In the genomic region with DNA sequence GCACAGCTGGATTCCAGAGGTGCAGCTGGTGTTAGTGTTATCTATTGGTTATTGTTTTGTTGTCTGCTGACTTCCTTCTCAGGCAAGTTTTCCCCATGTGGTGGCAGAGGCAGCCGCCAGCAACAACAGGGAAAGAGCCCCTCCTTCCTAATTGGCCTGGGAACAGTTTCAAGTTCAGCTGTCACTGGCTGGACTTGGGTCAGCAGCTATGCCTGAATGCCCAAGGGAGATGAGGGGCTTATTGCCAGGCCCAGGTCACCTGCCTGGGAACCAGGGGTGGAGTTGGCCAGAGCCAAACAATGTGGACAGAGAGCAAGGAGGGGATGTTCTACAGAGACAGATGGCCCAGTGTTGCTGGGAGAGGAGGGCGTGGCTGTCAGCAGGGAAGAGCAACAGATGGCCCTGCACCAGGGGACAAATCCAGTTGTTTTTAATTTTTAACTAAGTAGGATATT, we compare ENCODE assay signal across 8 cellular contexts. TPM values are rescaled to one million over a fixed set of nuclear protein-coding genes. Genes with fewer than 3 reads are reported as not detected.
A peak's percentile ranks its signal among the peaks of the same experiment; 100 is the strongest.
DNase-seq lines count a peak whose midpoint lies in the region; ATAC-seq and TF ChIP-seq lines count a peak whose summit lies in the region.

No MANE protein-coding gene starts in this region.

- DNase-seq in DMS79 treated with DMSO at 0.1 percent for 48 hours (lab: John Stamatoyannopoulos, UW) (peak; percentile 22), DMS79 (lab: John Stamatoyannopoulos, UW) (no peak), hepatocyte (ENCODE audit: low spot score) (peak; percentile 30), T1000 (lab: John Stamatoyannopoulos, UW) (no peak), immature natural killer cell (no peak)

- no peaks in the 10 kb centered on the region for H3K27me3 ChIP-seq in hepatocyte

- no peak for ATAC-seq in activated T-helper 17 cell treated with anti-CD3 and anti-CD28 coated beads, Interleukin-2, amount 50 U/mL, for 72 hours (replicated peaks)
- no peak for ATAC-seq in HG03460 (IDR thresholded peaks at IDR 0.05; ENCODE audit: unreplicated experiment)

- peaks cover 33% of the 10 kb centered on the region for H3K4me1 Mint-ChIP-seq in activated T-helper 17 cell treated with anti-CD3 and anti-CD28 coated beads, Interleukin-2, amount 50 U/mL, for 72 hours
- peaks cover 4 to 16% of the 10 kb centered on the region in 2 donors for H3K4me1 Mint-ChIP-seq in immature natural killer cell

- H3K36me3 ChIP-seq in hepatocyte (replicated peaks; ENCODE audit: insufficient read depth, low read depth): no peaks in the 10 kb centered on the region

- no peak overlapping the region for H3K4me3 ChIP-seq in hepatocyte
- H3K4me3 ChIP-seq in skin epidermis: no peak overlapping the region

- no peaks in the 10 kb centered on the region for H3K27me3 Mint-ChIP-seq in activated T-helper 17 cell treated with anti-CD3 and anti-CD28 coated beads, Interleukin-2, amount 50 U/mL, for 72 hours
- no peaks in the 10 kb centered on the region for H3K27me3 Mint-ChIP-seq in immature natural killer cell (ENCODE audit: low read depth in 3 of 3)

- H3K36me3 Mint-ChIP-seq in activated T-helper 17 cell treated with anti-CD3 and anti-CD28 coated beads, Interleukin-2, amount 50 U/mL, for 72 hours (ENCODE audit: low read depth): peaks cover 17% of the 10 kb centered on the region
- no peaks in the 10 kb centered on the region for H3K36me3 Mint-ChIP-seq in immature natural killer cell

- H4K20me1 ChIP-seq in hepatocyte (ENCODE audit: insufficient read depth, poor library complexity, severe bottlenecking): no peaks in the 10 kb centered on the region

- no peaks in the 10 kb centered on the region for H3K9me3 Mint-ChIP-seq in activated T-helper 17 cell treated with anti-CD3 and anti-CD28 coated beads, Interleukin-2, amount 50 U/mL, for 72 hours
- H3K9me3 Mint-ChIP-seq in immature natural killer cell: no peaks in the 10 kb centered on the region

- no peak overlapping the region for H3K4me2 ChIP-seq in hepatocyte

- no peak for TF ChIP-seq CTCF in hepatocyte (IDR thresholded peaks at IDR 0.05; ENCODE audit: poor library complexity)

- H3K27ac Mint-ChIP-seq in activated T-helper 17 cell treated with anti-CD3 and anti-CD28 coated beads, Interleukin-2, amount 50 U/mL, for 72 hours: peak overlapping the region; percentile 73
- no peak overlapping the region for H3K27ac Mint-ChIP-seq in immature natural killer cell

- peaks cover 7% of the 10 kb centered on the region for H3K4me1 ChIP-seq in hepatocyte (ENCODE audit: insufficient read depth)

- no peaks in the 10 kb centered on the region for H3K9me3 ChIP-seq in hepatocyte (ENCODE audit: low read depth)

- no peaks in the 10 kb centered on the region for H3K9me2 ChIP-seq in hepatocyte (replicated peaks; ENCODE audit: insufficient read depth)

- no peak overlapping the region for H2AFZ ChIP-seq in hepatocyte

- peak overlapping the region; percentile 56 for H3K27ac ChIP-seq in hepatocyte
- peak overlapping the region in 13 of 21 experiments; percentile 2 to 75 (median 40) for H3K27ac ChIP-seq in skin epidermis

- H3K4me3 Mint-ChIP-seq in activated T-helper 17 cell treated with anti-CD3 and anti-CD28 coated beads, Interleukin-2, amount 50 U/mL, for 72 hours: no peak overlapping the region
- no peak overlapping the region for H3K4me3 Mint-ChIP-seq in immature natural killer cell

- H3K79me2 ChIP-seq in hepatocyte: no peaks in the 10 kb centered on the region

- 79% methylated on average over 2 of the region's 2 CpGs for WGBS in hepatocyte (ENCODE audit: low lambda C conversion rate, missing lambda C conversion rate)

RNA-seq across cellular contexts. Expression of gene TPCN1, which starts 38.3 kb away (rescaled TPM):
- 10 to 100 TPM; 29.4 to 67.7 TPM for total RNA-seq in activated T-helper 17 cell treated with anti-CD3 and anti-CD28 coated beads, Interleukin-2, amount 50 U/mL, for 72 hours
- 16.9 and 20.1 TPM in 2 replicates for total RNA-seq in hepatocyte
- polyA plus RNA-seq in hepatocyte (31.3 and 32.1 TPM in 2 replicates), immature natural killer cell (1 to 10 TPM in 2 of 3 donors, not detected in 1; 3.0 to 3.1 TPM)

Comparison
In these comparisons a context has a peak if more than half of its experiments do, and no peak if none do; other contexts are left out.
1. DNase-seq: peak in DMS79 treated with DMSO at 0.1 percent for 48 hours (single experiment) and hepatocyte (single experiment); none in DMS79 (single experiment), T1000 (single experiment) and immature natural killer cell (0 of 3).